Comparison of ENCODE assay signal across 6 cellular contexts in the genomic region with DNA sequence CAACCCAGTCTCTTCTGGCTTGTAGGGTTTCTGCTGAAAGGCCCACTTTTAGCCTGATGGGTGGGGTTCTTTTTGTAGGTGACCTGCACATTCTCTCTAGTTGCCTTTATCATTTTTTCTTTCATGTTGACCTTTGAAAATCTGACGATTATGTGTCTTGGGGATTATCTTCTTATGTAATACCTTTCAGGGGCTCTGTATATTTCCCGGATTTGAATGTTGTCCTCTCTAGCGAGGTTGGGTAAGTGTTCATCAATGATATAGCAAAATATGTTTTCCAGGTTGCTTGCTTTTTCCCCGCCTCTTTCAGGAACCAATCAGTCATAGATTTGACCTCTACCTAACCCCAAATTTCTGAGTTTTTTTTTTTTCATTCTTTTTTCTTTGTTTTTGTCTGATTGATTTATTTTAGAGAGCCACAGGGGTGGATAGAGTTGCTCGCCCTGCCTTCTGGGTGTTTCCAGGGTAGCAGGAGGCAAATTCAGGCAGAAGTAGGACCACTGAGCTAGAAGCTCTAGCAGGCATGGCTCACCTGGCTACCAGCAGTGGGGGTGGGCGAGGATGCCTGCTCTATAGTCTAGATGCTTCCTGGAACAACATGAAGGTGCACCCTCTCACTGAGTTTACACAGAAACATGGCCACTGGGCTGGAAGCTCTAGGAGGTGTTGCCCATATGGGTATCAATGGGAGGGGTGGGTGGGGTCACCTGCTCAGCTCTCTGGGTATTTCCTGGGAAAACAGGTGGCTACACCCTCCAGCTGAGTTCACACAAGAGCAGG.
"Had no signal": no experiment of that assay in that cellular context is flagged by ENCODE, and none has a peak within 500 bp of the region (broad histone marks: within the 10 kb centered on the region; RNA-seq: fewer than 3 reads in every experiment).

No MANE protein-coding gene starts in this region.

- H3K27ac ChIP-seq: HL-60 had no signal

- DNase-seq: IMR-90, KBM-7 had no signal

- H3K4me3 Mint-ChIP-seq: IgD-negative memory B cell had no signal

- H3K4me1 Mint-ChIP-seq: IgD-negative memory B cell had no signal

- ATAC-seq: K562 had no signal

- FAIRE-seq: HTR-8/SVneo, K562 had no signal

- H3K4me3 ChIP-seq: K562 had no signal

- H3K27me3 Mint-ChIP-seq: IgD-negative memory B cell had no signal

- H3K27ac Mint-ChIP-seq: IgD-negative memory B cell had no signal
